14 cellular contexts compared by ENCODE assay signal in genomic region chr20:41540459-41540858, GRCh38.
A peak's percentile ranks its signal among the peaks of the same experiment; 100 is the strongest.
DNase-seq lines count a peak whose midpoint lies in the region; ATAC-seq, FAIRE-seq and TF ChIP-seq lines count a peak whose summit lies in the region.
"Had no signal": no experiment of that assay in that cellular context is flagged by ENCODE, and none has a peak within 500 bp of the region (broad histone marks: within the 10 kb centered on the region; RNA-seq: fewer than 3 reads in every experiment).

No MANE protein-coding gene starts in this region.

- H3K4me3 Mint-ChIP-seq in nephron: no peak overlapping the region
- no peak overlapping the region for H3K4me3 Mint-ChIP-seq in immature natural killer cell
- H3K4me3 Mint-ChIP-seq: CD4-positive, alpha-beta memory T cell had no signal

- BruUV-seq in K562 (replicated peaks; lab: Mats Ljungman, UMichigan): no TSS peak

- H3K9me1 ChIP-seq in K562 (ENCODE audit: control insufficient read depth, insufficient read depth, low read length): no peaks in the 10 kb centered on the region

- H3K4me3 ChIP-seq in BE2C (ENCODE audit: low read depth, low read length) (no peak overlapping the region), Loucy (ENCODE audit: low read length, poor library complexity, severe bottlenecking) (no peak overlapping the region), K562 (no peak overlapping the region)
- H3K4me3 ChIP-seq: BLaER1, GM12878, SJSA1 had no signal

- H4K20me1 ChIP-seq in Loucy (ENCODE audit: insufficient read depth, low read length, poor library complexity, severe bottlenecking) (peaks cover 5% of the 10 kb centered on the region), K562 (replicated peaks; ENCODE audit: control insufficient read depth, insufficient read depth, low read length) (no peaks in the 10 kb centered on the region)

- peak; percentile 73 for ATAC-seq in K562
- ATAC-seq: GM12878 had no signal

- intact Hi-C loops in K562 (cut with micrococcal nuclease): no loop called here

- peaks cover 46% of the 10 kb centered on the region for H3K36me3 Mint-ChIP-seq in nephron (ENCODE audit: low read depth)
- H3K36me3 Mint-ChIP-seq in immature natural killer cell: peaks cover 13 to 16% (median 14%) of the 10 kb centered on the region in 3 donors

- H3K4me1 Mint-ChIP-seq in nephron (peaks cover 8% of the 10 kb centered on the region), immature natural killer cell (peaks cover 14 to 26% of the 10 kb centered on the region in 2 donors)

- CTCF ChIA-PET in K562 (lab: Yijun Ruan, JAX; ENCODE audit: low intra/inter-chr PET ratio): no interaction called here

- H3K9me3 ChIP-seq in BE2C: no peaks in the 10 kb centered on the region; the same call in 1 of the 2 replicates
- peaks cover 8% of the 10 kb centered on the region; the same call in 1 of the 2 replicates for H3K9me3 ChIP-seq in Loucy (ENCODE audit: insufficient read depth, low read depth, low read length)
- H3K9me3 ChIP-seq in K562 (replicated peaks; ENCODE audit: control insufficient read depth, insufficient read depth, low read depth, low read length): peaks cover 10% of the 10 kb centered on the region

- no peak overlapping the region for H3K27ac ChIP-seq in K562 (ENCODE audit: extremely low read depth, low read depth, low read length)
- H3K27ac ChIP-seq: BLaER1, SJSA1 had no signal

- H2AFZ ChIP-seq in Loucy (ENCODE audit: low read length) (no peak overlapping the region), K562 (ENCODE audit: low read depth, low read length) (no peak overlapping the region)

- no peaks in the 10 kb centered on the region for H3K27me3 Mint-ChIP-seq in nephron (ENCODE audit: low read depth)
- peaks cover 0 to 2% (median 0%) of the 10 kb centered on the region in 3 donors for H3K27me3 Mint-ChIP-seq in immature natural killer cell (ENCODE audit: low read depth in 3 of 3)
- H3K27me3 Mint-ChIP-seq: CD4-positive, alpha-beta memory T cell had no signal

- H3K36me3 ChIP-seq in BE2C: peaks cover 9% of the 10 kb centered on the region
- H3K36me3 ChIP-seq in Loucy (ENCODE audit: insufficient read depth, low read length): peaks cover 18% of the 10 kb centered on the region; the same call in 1 of the 2 replicates
- peaks cover 5% of the 10 kb centered on the region; the same call in 2 of the 3 replicates for H3K36me3 ChIP-seq in K562 (ENCODE audit: control insufficient read depth, insufficient read depth, low read length)
- H3K36me3 ChIP-seq: SJSA1 had no signal

- POLR2A ChIA-PET in K562 (lab: Yijun Ruan, JAX): interaction anchor here (0.6 to 1.4 kb wide), 3 partner anchors 13 to 114 kb away, joined by 3 to 7 read pairs (median 3); no protein-coding TSS in a partner anchor

- no peaks in the 10 kb centered on the region for H3K27me3 ChIP-seq in BE2C
- H3K27me3 ChIP-seq in Loucy (ENCODE audit: insufficient read depth, low read length, poor library complexity, severe bottlenecking): no peaks in the 10 kb centered on the region
- H3K27me3 ChIP-seq in K562 (ENCODE audit: control insufficient read depth in 2 of 2, insufficient read depth in 2 of 2, low read length in 2 of 2): no peaks in the 10 kb centered on the region
- H3K27me3 ChIP-seq: BLaER1, SJSA1 had no signal

- DNase-seq in BE2C (no peak), K562 (ENCODE audit: extremely low read depth in 1 of 4, low spot score in 3 of 4) (peak in 2 of 4 experiments; percentile 23 to 51), immature natural killer cell (no peak), Ammon's horn (ENCODE audit: low spot score) (no peak), anterior cingulate cortex (lab: John Stamatoyannopoulos, UW) (no peak)
- DNase-seq: CD4-positive, alpha-beta memory T cell; EL; KBM-7; NCI-H510A had no signal

- no peaks in the 10 kb centered on the region for H3K9me2 ChIP-seq in Loucy (replicated peaks; ENCODE audit: low read depth, low read length)

- 38% methylated on average over 3 of the region's 3 CpGs for WGBS in K562 (ENCODE audit: insufficient coverage, low coverage, missing lambda C conversion rate)

- TF ChIP-seq POLR2A in K562 (conservative IDR thresholded peaks at IDR 0.05): no peak

- peak; percentile 6 for FAIRE-seq in K562 (lab: Jason Lieb, UNC)
- FAIRE-seq: GM12878 had no signal

- 0 out of 4 replicates have a peak, but pooled peaks of 1 of the 2 experiments have one; percentile 16 for TF ChIP-seq RAD21 in K562 (CRISPR knock-in tag; conservative IDR thresholded peaks at IDR 0.05 in 1 of 2, IDR thresholded peaks at IDR 0.05 in 1 of 2)

- TF ChIP-seq EP300 in K562 (IDR thresholded peaks at IDR 0.05; ENCODE audit: low read length): no peak

- H3F3A ChIP-seq in Loucy (ENCODE audit: low read depth): no peaks in the 10 kb centered on the region

- H3K79me2 ChIP-seq in Loucy (ENCODE audit: insufficient read depth, low read length): peaks cover 57% of the 10 kb centered on the region
- H3K79me2 ChIP-seq in K562 (ENCODE audit: control insufficient read depth, insufficient read depth, low read length): peaks cover 31% of the 10 kb centered on the region

- TF ChIP-seq CTCF in BE2C (IDR thresholded peaks at IDR 0.05; ENCODE audit: low read depth, low read length): 0 out of 2 replicates have a peak, but pooled peaks have one; percentile 2
- peak; percentile 32 for TF ChIP-seq CTCF in Loucy (conservative IDR thresholded peaks at IDR 0.05; ENCODE audit: low read length)
- peak; percentile 19 to 40 (median 28); a peak in 3 of 6 replicates for TF ChIP-seq CTCF in K562 (IDR thresholded peaks at IDR 0.05 in 2 of 3, conservative IDR thresholded peaks at IDR 0.05 in 1 of 3; ENCODE audit: insufficient read depth in 2 of 3, low read depth in 1 of 3, low read length in 3 of 3)
- TF ChIP-seq CTCF in nephron (IDR thresholded peaks at IDR 0.05; ENCODE audit: unreplicated experiment in 3 of 3): no peak

- in situ Hi-C loops in K562 (cut with MboI): no loop called here

- H3K9ac ChIP-seq in Loucy (ENCODE audit: low read depth, low read length, poor library complexity, severe bottlenecking): no peak overlapping the region
- no peak overlapping the region; a peak in 1 of 4 replicates for H3K9ac ChIP-seq in K562 (ENCODE audit: insufficient read depth in 1 of 2, low read depth in 2 of 2, low read length in 2 of 2)
- H3K9ac ChIP-seq: BLaER1 had no signal

- no peak overlapping the region for H3K4me2 ChIP-seq in Loucy (ENCODE audit: low read depth, low read length, poor library complexity, severe bottlenecking)
- no peak overlapping the region for H3K4me2 ChIP-seq in K562 (ENCODE audit: insufficient read depth, low read length)
- H3K4me2 ChIP-seq: BLaER1 had no signal

- H3K27ac Mint-ChIP-seq in nephron (peak overlapping the region in 2 of 3 experiments; percentile 15 to 34), immature natural killer cell (no peak overlapping the region)
- H3K27ac Mint-ChIP-seq: CD4-positive, alpha-beta memory T cell had no signal

- H3K4me1 ChIP-seq in BE2C (no peaks in the 10 kb centered on the region), Loucy (ENCODE audit: insufficient read depth, low read length, poor library complexity, severe bottlenecking) (peaks cover 6% of the 10 kb centered on the region), K562 (replicated peaks in 1 of 2; ENCODE audit: control insufficient read depth in 2 of 2, insufficient read depth in 2 of 2, low read length in 2 of 2) (peaks cover 0 to 9% of the 10 kb centered on the region in 2 experiments; a peak in 3 of 5 replicates)
- H3K4me1 ChIP-seq: SJSA1 had no signal

- H3K9me3 Mint-ChIP-seq in nephron: peaks cover 13% of the 10 kb centered on the region
- H3K9me3 Mint-ChIP-seq in immature natural killer cell: peaks cover 0 to 4% (median 0%) of the 10 kb centered on the region in 6 donors

TF ChIP-seq in K562, 482 proteins besides CTCF, POLR2A, EP300 and RAD21:
- TF ChIP-seq IRF2 (CRISPR knock-in tag; IDR thresholded peaks at IDR 0.05): no peak
- TF ChIP-seq U2AF2 (optimal IDR thresholded peaks at IDR 0.05; ENCODE audit: low read depth, low read length): no peak
- no peak for TF ChIP-seq ZBTB9 (CRISPR knock-in tag; IDR thresholded peaks at IDR 0.05)
- TF ChIP-seq ZNF445 (CRISPR knock-in tag; IDR thresholded peaks at IDR 0.05; ENCODE audit: low read depth): no peak

Comparison
In these comparisons a context has a peak if more than half of its experiments do, and no peak if none do; other contexts are left out.
1. CTCF ChIP-seq: peak in BE2C (single experiment), Loucy (single experiment) and K562 (3 of 3); none in nephron (0 of 3).
2. H3K27ac Mint-ChIP-seq: peak in nephron (2 of 3); none in immature natural killer cell (0 of 6).